Comparison of ENCODE assay signal across 16 cellular contexts in genomic region chr3:25962255-25962654, GRCh38.
DNase-seq lines count a peak whose midpoint lies in the region; ATAC-seq, FAIRE-seq and TF ChIP-seq lines count a peak whose summit lies in the region.
"Had no signal": no experiment of that assay in that cellular context is flagged by ENCODE, and none has a peak within 500 bp of the region (broad histone marks: within the 10 kb centered on the region; RNA-seq: fewer than 3 reads in every experiment).

No MANE protein-coding gene starts in this region.

- intact Hi-C loops in Calu3 (cut with micrococcal nuclease; ENCODE audit: unreplicated experiment): loop anchor here (1.0 to 5.0 kb wide), 4 partner anchors 58 to 315 kb away; no protein-coding TSS in a partner anchor

- H3K4me1 ChIP-seq in HEK293 (ENCODE audit: control insufficient read depth, insufficient read depth, low read length): no peaks in the 10 kb centered on the region
- H3K4me1 ChIP-seq: parathyroid adenoma had no signal

- H3K9me3 ChIP-seq in HEK293 (ENCODE audit: control insufficient read depth, insufficient read depth, low read depth, low read length): no peaks in the 10 kb centered on the region

- no TSS peak for BruUV-seq in Calu3 (replicated peaks; lab: Mats Ljungman, UMichigan)

- H3K27me3 Mint-ChIP-seq in Calu3 (ENCODE audit: unreplicated experiment) (no peaks in the 10 kb centered on the region), WTC11 (ENCODE audit: low read depth) (no peaks in the 10 kb centered on the region)
- no peaks in the 10 kb centered on the region for H3K27me3 Mint-ChIP-seq in stimulated activated memory B cell treated with anti-CD40 and anti-IgM and Interleukin-4, amounts not matched to agents 10 μg/mL and 1 μg/mL and 100 μg/mL, for 72 hours
- H3K27me3 Mint-ChIP-seq: activated B cell treated with CpG ODN at 0.5 μM for 24 hours; CD4-positive, alpha-beta memory T cell; memory B cell; stimulated activated naive B cell treated with anti-CD40 and anti-IgM and Interleukin-4, amounts not matched to agents 10 μg/mL and 1 μg/mL and 100 μg/mL, for 72 hours had no signal

- H3K9me3 Mint-ChIP-seq in Calu3 (ENCODE audit: low read depth, unreplicated experiment): no peaks in the 10 kb centered on the region
- H3K9me3 Mint-ChIP-seq in WTC11: no peaks in the 10 kb centered on the region
- no peaks in the 10 kb centered on the region for H3K9me3 Mint-ChIP-seq in stimulated activated memory B cell treated with anti-CD40 and anti-IgM and Interleukin-4, amounts not matched to agents 10 μg/mL and 1 μg/mL and 100 μg/mL, for 72 hours
- H3K9me3 Mint-ChIP-seq: activated B cell treated with CpG ODN at 0.5 μM for 24 hours; CD4-positive, alpha-beta memory T cell; memory B cell; stimulated activated naive B cell treated with anti-CD40 and anti-IgM and Interleukin-4, amounts not matched to agents 10 μg/mL and 1 μg/mL and 100 μg/mL, for 72 hours had no signal

- no peak overlapping the region for H3K4me3 Mint-ChIP-seq in Calu3 (ENCODE audit: low read depth, unreplicated experiment)
- H3K4me3 Mint-ChIP-seq in WTC11: no peak overlapping the region
- no peak overlapping the region for H3K4me3 Mint-ChIP-seq in stimulated activated memory B cell treated with anti-CD40 and anti-IgM and Interleukin-4, amounts not matched to agents 10 μg/mL and 1 μg/mL and 100 μg/mL, for 72 hours
- H3K4me3 Mint-ChIP-seq: activated B cell treated with CpG ODN at 0.5 μM for 24 hours; CD4-positive, alpha-beta memory T cell; memory B cell; stimulated activated naive B cell treated with anti-CD40 and anti-IgM and Interleukin-4, amounts not matched to agents 10 μg/mL and 1 μg/mL and 100 μg/mL, for 72 hours had no signal

- TF ChIP-seq CTCF in Calu3 (IDR thresholded peaks at IDR 0.05; ENCODE audit: unreplicated experiment): peak; percentile 34
- peak; percentile 34; the same call in 1 of the 2 replicates for TF ChIP-seq CTCF in HEK293 (tag by site-specific recombination; IDR thresholded peaks at IDR 0.05)
- TF ChIP-seq CTCF in WTC11 (IDR thresholded peaks at IDR 0.05): peak; percentile 39; the same call in 1 of the 2 replicates

- CTCF ChIA-PET in Calu3 (lab: Charles Lee): interaction anchor here (0.6 to 1.7 kb wide), 5 partner anchors 58 to 314 kb away, joined by 3 to 6 read pairs (median 4); no protein-coding TSS in a partner anchor
- CTCF ChIA-PET in HEK293 (lab: Yijun Ruan, JAX): interaction anchor here (0.6 to 1.5 kb wide), 2 partner anchors 156 to 314 kb away, joined by 4 to 8 read pairs; no protein-coding TSS in a partner anchor
- CTCF ChIA-PET in WTC11 (lab: Charles Lee): interaction anchor here (0.6 to 3.7 kb wide), 18 partner anchors 8 to 1227 kb away, joined by 3 to 20 read pairs (median 4); partner anchors contain the start of gene NGLY1

- no peak for FAIRE-seq in frontal cortex (lab: Jason Lieb, UNC)

- ATAC-seq in WTC11: peak; percentile 98
- ATAC-seq in left lobe of liver: peak; percentile 59
- ATAC-seq in GM18858 (IDR thresholded peaks at IDR 0.05; ENCODE audit: unreplicated experiment): no peak
- no peak for ATAC-seq in stimulated activated memory B cell treated with anti-CD40 and anti-IgM and Interleukin-4, amounts not matched to agents 10 μg/mL and 1 μg/mL and 100 μg/mL, for 72 hours
- ATAC-seq in GM21515 (IDR thresholded peaks at IDR 0.05; ENCODE audit: unreplicated experiment): no peak
- ATAC-seq: stimulated activated naive B cell treated with anti-CD40 and anti-IgM and Interleukin-4, amounts not matched to agents 10 μg/mL and 1 μg/mL and 100 μg/mL, for 72 hours had no signal

- H3K36me3 Mint-ChIP-seq in Calu3 (ENCODE audit: insufficient read depth, unreplicated experiment) (no peaks in the 10 kb centered on the region), WTC11 (no peaks in the 10 kb centered on the region)
- H3K36me3 Mint-ChIP-seq in stimulated activated memory B cell treated with anti-CD40 and anti-IgM and Interleukin-4, amounts not matched to agents 10 μg/mL and 1 μg/mL and 100 μg/mL, for 72 hours: no peaks in the 10 kb centered on the region
- H3K36me3 Mint-ChIP-seq: CD4-positive, alpha-beta memory T cell; memory B cell; stimulated activated naive B cell treated with anti-CD40 and anti-IgM and Interleukin-4, amounts not matched to agents 10 μg/mL and 1 μg/mL and 100 μg/mL, for 72 hours had no signal

- peak; percentile 35 for DNase-seq in Calu3
- peak; percentile 27 for DNase-seq in WTC11 (ENCODE audit: low spot score)
- DNase-seq in left lobe of liver (ENCODE audit: low spot score): no peak
- no peak for DNase-seq in frontal cortex (ENCODE audit: low spot score in 2 of 2)
- DNase-seq: activated B cell treated with CpG ODN at 0.5 μM for 24 hours; activated T-cell treated with anti-CD3 and anti-CD28 coated beads, Interleukin-2, amount 50 U/mL, for 1 hour; CD4-positive, alpha-beta memory T cell; KG1; NCI-H446; stimulated activated naive B cell treated with anti-CD40 and anti-IgM and Interleukin-4, amounts not matched to agents 10 μg/mL and 1 μg/mL and 100 μg/mL, for 72 hours had no signal

- H3K27ac Mint-ChIP-seq in Calu3 (ENCODE audit: unreplicated experiment): no peak overlapping the region
- H3K27ac Mint-ChIP-seq in WTC11: no peak overlapping the region
- H3K27ac Mint-ChIP-seq in stimulated activated memory B cell treated with anti-CD40 and anti-IgM and Interleukin-4, amounts not matched to agents 10 μg/mL and 1 μg/mL and 100 μg/mL, for 72 hours: no peak overlapping the region
- H3K27ac Mint-ChIP-seq: activated B cell treated with CpG ODN at 0.5 μM for 24 hours; CD4-positive, alpha-beta memory T cell; memory B cell; stimulated activated naive B cell treated with anti-CD40 and anti-IgM and Interleukin-4, amounts not matched to agents 10 μg/mL and 1 μg/mL and 100 μg/mL, for 72 hours had no signal

- H3K4me3 ChIP-seq in HEK293 (ENCODE audit: low read depth, low read length): no peak overlapping the region

- no peaks in the 10 kb centered on the region for H3K36me3 ChIP-seq in HEK293 (ENCODE audit: control insufficient read depth in 2 of 2, insufficient read depth in 1 of 2, low read length in 2 of 2)

- H3K27ac ChIP-seq in HEK293 (ENCODE audit: extremely low read depth, low read depth, low read length): no peak overlapping the region
- H3K27ac ChIP-seq: parathyroid adenoma had no signal

- POLR2A ChIA-PET in HEK293 (lab: Yijun Ruan, JAX) (no interaction called here), WTC11 (lab: Charles Lee) (no interaction called here)

- H3K4me1 Mint-ChIP-seq in Calu3 (ENCODE audit: low read depth, unreplicated experiment): no peaks in the 10 kb centered on the region
- H3K4me1 Mint-ChIP-seq in WTC11: no peaks in the 10 kb centered on the region
- H3K4me1 Mint-ChIP-seq in stimulated activated memory B cell treated with anti-CD40 and anti-IgM and Interleukin-4, amounts not matched to agents 10 μg/mL and 1 μg/mL and 100 μg/mL, for 72 hours: no peaks in the 10 kb centered on the region
- H3K4me1 Mint-ChIP-seq: activated B cell treated with CpG ODN at 0.5 μM for 24 hours; CD4-positive, alpha-beta memory T cell; memory B cell; stimulated activated naive B cell treated with anti-CD40 and anti-IgM and Interleukin-4, amounts not matched to agents 10 μg/mL and 1 μg/mL and 100 μg/mL, for 72 hours had no signal

TF ChIP-seq in HEK293, 187 proteins besides CTCF, POLR2A, EP300 and RAD21:
- TF ChIP-seq ZBTB49 (tag by site-specific recombination; IDR thresholded peaks at IDR 0.05; ENCODE audit: low read depth): no peak
- TF ChIP-seq ZNF654 (tag by site-specific recombination; IDR thresholded peaks at IDR 0.05; ENCODE audit: low read depth): peak; percentile 18; the same call in 1 of the 2 replicates
- TF ChIP-seq ZNF501 (tag by site-specific recombination; IDR thresholded peaks at IDR 0.05): no peak

TF ChIP-seq in WTC11, 78 proteins besides CTCF, POLR2A, EP300 and RAD21 (continues in another document):
- TF ChIP-seq FOXK1 (CRISPR knock-in tag; IDR thresholded peaks at IDR 0.05): no peak
- TF ChIP-seq FOXP4 (CRISPR knock-in tag; IDR thresholded peaks at IDR 0.05): no peak
- no peak for TF ChIP-seq NR2C2 (CRISPR knock-in tag; IDR thresholded peaks at IDR 0.05)
- no peak for TF ChIP-seq SMAD4 (CRISPR knock-in tag; IDR thresholded peaks at IDR 0.05)
- TF ChIP-seq NR1H2 (CRISPR knock-in tag; IDR thresholded peaks at IDR 0.05): no peak
- no peak for TF ChIP-seq ZNF423 (CRISPR knock-in tag; IDR thresholded peaks at IDR 0.05)
- TF ChIP-seq SMAD3 (CRISPR knock-in tag; IDR thresholded peaks at IDR 0.05; ENCODE audit: borderline replicate concordance): no peak
- no peak for TF ChIP-seq NFATC4 (CRISPR knock-in tag; IDR thresholded peaks at IDR 0.05)
- no peak for TF ChIP-seq CDX4 (CRISPR knock-in tag; IDR thresholded peaks at IDR 0.05; ENCODE audit: borderline replicate concordance)
- TF ChIP-seq ZNF317 (CRISPR knock-in tag; IDR thresholded peaks at IDR 0.05; ENCODE audit: borderline replicate concordance, low read depth): no peak
- no peak for TF ChIP-seq EMX1 (CRISPR knock-in tag; IDR thresholded peaks at IDR 0.05)
- TF ChIP-seq GABPB1 (CRISPR knock-in tag; IDR thresholded peaks at IDR 0.05): no peak
- no peak for TF ChIP-seq TCF7 (CRISPR knock-in tag; IDR thresholded peaks at IDR 0.05; ENCODE audit: low read depth)
- TF ChIP-seq ETV6 (CRISPR knock-in tag; IDR thresholded peaks at IDR 0.05): no peak
- no peak for TF ChIP-seq SP1 (CRISPR knock-in tag; conservative IDR thresholded peaks at IDR 0.05)

Comparison
In these comparisons a context has a peak if more than half of its experiments do, and no peak if none do; other contexts are left out.
1. DNase-seq: peak in Calu3 (single experiment) and WTC11 (single experiment); none in left lobe of liver (single experiment) and frontal cortex (0 of 2).
2. ATAC-seq: peak in WTC11 (single experiment) and left lobe of liver (single experiment); none in GM18858 (single experiment), stimulated activated memory B cell treated with anti-CD40 and anti-IgM and Interleukin-4, amounts not matched to agents 10 μg/mL and 1 μg/mL and 100 μg/mL, for 72 hours (single experiment) and GM21515 (single experiment).
3. Peak in every context shown above with its lines, with median percentiles within 50 percentile points of each other: CTCF ChIP-seq.